In the genomic region with DNA sequence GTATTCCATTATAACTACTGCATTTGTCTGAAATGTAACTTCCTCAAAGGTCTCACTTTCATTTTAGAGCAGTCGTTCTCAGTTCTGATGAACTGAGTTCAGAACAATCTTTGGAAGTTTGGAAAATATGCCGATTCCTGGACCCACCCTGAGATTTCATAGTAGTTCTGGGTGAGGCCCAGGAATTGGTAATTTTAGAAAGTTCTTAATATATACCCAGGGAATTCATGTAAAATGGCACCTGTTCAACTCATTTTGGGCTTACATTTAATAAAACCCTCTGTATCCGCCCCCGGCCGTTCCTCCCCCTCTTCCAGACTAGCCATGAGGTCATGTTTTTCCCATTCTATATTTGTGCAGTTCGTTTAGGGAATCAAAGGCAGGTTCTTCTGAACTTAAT, we compare ENCODE assay signal across 8 cellular contexts.
DNase-seq lines count a peak whose midpoint lies in the region; ATAC-seq, FAIRE-seq and TF ChIP-seq lines count a peak whose summit lies in the region.

No MANE protein-coding gene starts in this region.

- ATAC-seq in HG02885 (IDR thresholded peaks at IDR 0.05; ENCODE audit: poor library complexity, unreplicated experiment) (no peak), GM21360 (IDR thresholded peaks at IDR 0.05; ENCODE audit: unreplicated experiment) (no peak)

- peaks cover 60 to 69% of the 10 kb centered on the region in 2 donors for H3K4me1 ChIP-seq in duodenal mucosa (ENCODE audit: control insufficient read depth in 1 of 2, insufficient read depth in 2 of 2, low read length in 2 of 2)
- H3K4me1 ChIP-seq in neutrophil (ENCODE audit: control insufficient read depth in 1 of 2, insufficient read depth in 1 of 2, low read depth in 1 of 2, low read length in 1 of 2) = peaks cover 27 to 46% of the 10 kb centered on the region in 2 experiments

- H3K27me3 ChIP-seq in duodenal mucosa (ENCODE audit: control insufficient read depth in 1 of 2, insufficient read depth in 2 of 2, low read length in 2 of 2) (no peaks in the 10 kb centered on the region), neutrophil (no peaks in the 10 kb centered on the region)

- H3K4me3 ChIP-seq in duodenal mucosa (ENCODE audit: low read depth in 1 of 2, low read length in 2 of 2) (peak overlapping the region; percentile 58 to 67), neutrophil (ENCODE audit: low read depth in 1 of 2, low read length in 1 of 2) (peak overlapping the region; percentile 59 to 69)

- peak; percentile 75 for DNase-seq in CD1c-positive myeloid dendritic cell (ENCODE audit: extremely low spot score)
- DNase-seq in NOMO-1 (lab: John Stamatoyannopoulos, UW; ENCODE audit: unreplicated experiment in 2 of 2) = peak; percentile 33 to 66
- DNase-seq in HTR-8/SVneo (ENCODE audit: insufficient read length, low spot score) = no peak
- no peak for DNase-seq in NCI-H748 treated with DMSO at 0.1 percent for 48 hours (lab: John Stamatoyannopoulos, UW)

- peak overlapping the region; percentile 59 to 65 for H3K9ac ChIP-seq in duodenal mucosa (ENCODE audit: low read depth in 1 of 2, low read length in 2 of 2)

- H3K36me3 ChIP-seq in duodenal mucosa (ENCODE audit: control insufficient read depth in 1 of 2, insufficient read depth in 2 of 2, low read length in 2 of 2) (no peaks in the 10 kb centered on the region), neutrophil (no peaks in the 10 kb centered on the region)

- H3K9me3 ChIP-seq in duodenal mucosa (ENCODE audit: control insufficient read depth in 1 of 2, low read length in 2 of 2) (no peaks in the 10 kb centered on the region), neutrophil (no peaks in the 10 kb centered on the region)

- TF ChIP-seq CTCF in neutrophil (IDR thresholded peaks at IDR 0.05) = no peak

- H3K27ac ChIP-seq in duodenal mucosa (ENCODE audit: low read depth, low read length) (peak overlapping the region; percentile 60), neutrophil (peak overlapping the region; percentile 93)

- FAIRE-seq in HTR-8/SVneo (lab: Jason Lieb, UNC) = no peak

Comparison
In these comparisons a context has a peak if more than half of its experiments do, and no peak if none do; other contexts are left out.
1. DNase-seq: peak in CD1c-positive myeloid dendritic cell (single experiment) and NOMO-1 (2 of 2); none in HTR-8/SVneo (single experiment) and NCI-H748 treated with DMSO at 0.1 percent for 48 hours (single experiment).